In the genomic region with DNA sequence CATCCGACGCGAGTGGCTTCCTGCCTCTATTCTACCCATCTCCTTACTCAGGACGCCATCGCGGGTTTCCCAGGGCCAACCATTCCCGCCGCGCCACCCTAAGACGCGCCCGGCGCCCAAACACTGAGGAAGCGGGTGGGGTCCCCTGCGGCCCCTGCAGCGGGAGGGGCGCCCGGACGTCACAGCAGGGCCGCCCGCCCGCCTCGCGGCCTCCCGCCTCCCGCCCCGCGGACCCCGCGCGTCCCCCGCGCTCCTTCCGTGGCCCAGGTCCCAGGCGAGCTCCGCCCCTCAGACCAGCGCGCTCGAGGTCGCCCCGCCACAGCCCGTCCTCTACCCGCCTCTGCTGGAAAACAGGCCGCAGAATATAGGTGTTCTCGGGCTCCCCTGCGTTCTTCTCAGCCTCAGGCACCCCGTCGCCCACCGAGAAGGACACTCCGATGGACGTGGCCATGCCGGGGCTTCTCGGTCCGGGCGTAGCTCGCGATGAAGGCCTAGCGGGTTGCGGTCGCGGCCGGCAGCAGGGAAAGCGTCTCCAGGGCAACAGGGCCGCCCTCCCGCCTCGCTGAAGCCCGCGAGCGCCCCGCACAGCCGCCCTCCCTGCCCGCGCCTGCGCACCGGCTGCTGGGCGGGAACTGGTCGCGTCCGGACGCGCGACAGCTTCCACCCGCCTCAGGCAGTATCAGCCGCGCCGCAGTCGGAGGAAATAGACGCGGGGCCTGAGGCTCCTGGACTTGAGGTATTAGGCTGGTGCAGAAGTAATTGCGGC, we compare ENCODE assay signal across 1 cellular context.
TF ChIP-seq lines count a peak whose summit lies in the region.

A gene (minus strand): TSS at position 539 of the 766 bp plus-strand sequence. CDS start 88 bp downstream, at position 451.

TF ChIP-seq in K562, 482 proteins besides CTCF, POLR2A, EP300 and RAD21 (continued from another document and continues in another):
- TF ChIP-seq ETV1 (tag; conservative IDR thresholded peaks at IDR 0.05; ENCODE audit: low read depth) (no peak), RFX1 (IDR thresholded peaks at IDR 0.05) (peak; percentile 94), ZNF644 (tag; IDR thresholded peaks at IDR 0.05; ENCODE audit: low read depth) (no peak), ZNF408 (CRISPR knock-in tag; IDR thresholded peaks at IDR 0.05; ENCODE audit: low read depth) (no peak), BCL6 (CRISPR knock-in tag; IDR thresholded peaks at IDR 0.05) (no peak), OTX1 (CRISPR knock-in tag; IDR thresholded peaks at IDR 0.05) (no peak), PYGO2 (tag; IDR thresholded peaks at IDR 0.05) (no peak), SP1 (CRISPR knock-in tag; IDR thresholded peaks at IDR 0.05) (0 out of 2 replicates have a peak, but pooled peaks have one; percentile 30), SMARCA5 (IDR thresholded peaks at IDR 0.05) (no peak), WHSC1 (IDR thresholded peaks at IDR 0.05; ENCODE audit: low read length) (no peak), PHF20 (IDR thresholded peaks at IDR 0.05; ENCODE audit: partially characterized antibody) (peak; percentile 81), MEIS2 (IDR thresholded peaks at IDR 0.05; ENCODE audit: partially characterized antibody) (peak; percentile 90), KAT7 (CRISPR knock-in tag; IDR thresholded peaks at IDR 0.05; ENCODE audit: borderline replicate concordance) (0 out of 2 replicates have a peak, but pooled peaks have one; percentile 1), ARID2 (IDR thresholded peaks at IDR 0.05) (no peak), TCF7 (IDR thresholded peaks at IDR 0.05; ENCODE audit: borderline replicate concordance) (peak; percentile 22), SMAD4 (CRISPR knock-in tag; conservative IDR thresholded peaks at IDR 0.05) (peak; percentile 56), CAMTA2 (CRISPR knock-in tag; conservative IDR thresholded peaks at IDR 0.05) (0 out of 2 replicates have a peak, but pooled peaks have one; percentile 39), PHF21A (IDR thresholded peaks at IDR 0.05; ENCODE audit: borderline replicate concordance, low read depth) (no peak), ATF7 (IDR thresholded peaks at IDR 0.05) (peak; percentile 86), SAFB (IDR thresholded peaks at IDR 0.05; ENCODE audit: borderline replicate concordance, low read depth, low read length) (peak; percentile 50; the same call in 1 of the 2 replicates), ZFP1 (CRISPR knock-in tag; IDR thresholded peaks at IDR 0.05) (no peak), GTF2E2 (tag; IDR thresholded peaks at IDR 0.05) (peak; percentile 74; the same call in 1 of the 2 replicates), NR1H2 (CRISPR knock-in tag; IDR thresholded peaks at IDR 0.05) (peak; percentile 58; the same call in 1 of the 2 replicates), RFX5 (IDR thresholded peaks at IDR 0.05; ENCODE audit: low read depth, low read length) (no peak), ESRRA (IDR thresholded peaks at IDR 0.05; ENCODE audit: borderline replicate concordance, low read depth) (peak; percentile 91; the same call in 1 of the 2 replicates), SAP30 (IDR thresholded peaks at IDR 0.05; ENCODE audit: borderline replicate concordance, insufficient read depth, low read depth, low read length, poor library complexity, severe bottlenecking) (peak; percentile 83), BRCA1 (IDR thresholded peaks at IDR 0.05) (no peak), BRCA1 (CRISPR knock-in tag; IDR thresholded peaks at IDR 0.05) (no peak), CBFA2T2 (conservative IDR thresholded peaks at IDR 0.05) (no peak), ZBTB1 (CRISPR knock-in tag; IDR thresholded peaks at IDR 0.05; ENCODE audit: borderline replicate concordance, low read depth) (peak; percentile 63), HNRNPL (IDR thresholded peaks at IDR 0.05; ENCODE audit: low read depth, low read length) (no peak), ZNF57 (CRISPR knock-in tag; IDR thresholded peaks at IDR 0.05) (no peak), SOX6 (IDR thresholded peaks at IDR 0.05) (peak; percentile 17; the same call in 1 of the 2 replicates), JUND (IDR thresholded peaks at IDR 0.05; ENCODE audit: borderline replicate concordance, low read depth, low read length) (peak; percentile 1; the same call in 1 of the 2 replicates), JUND (tag; IDR thresholded peaks at IDR 0.05; ENCODE audit: borderline replicate concordance, low read depth, low read length) (no peak), ZNF121 (CRISPR knock-in tag; conservative IDR thresholded peaks at IDR 0.05) (no peak), CEBPG (CRISPR knock-in tag; IDR thresholded peaks at IDR 0.05) (peak; percentile 22; the same call in 1 of the 2 replicates), CEBPG (tag; conservative IDR thresholded peaks at IDR 0.05 in 1 of 2, IDR thresholded peaks at IDR 0.05 in 1 of 2) (no peak)
- TF ChIP-seq, protein P1, sequence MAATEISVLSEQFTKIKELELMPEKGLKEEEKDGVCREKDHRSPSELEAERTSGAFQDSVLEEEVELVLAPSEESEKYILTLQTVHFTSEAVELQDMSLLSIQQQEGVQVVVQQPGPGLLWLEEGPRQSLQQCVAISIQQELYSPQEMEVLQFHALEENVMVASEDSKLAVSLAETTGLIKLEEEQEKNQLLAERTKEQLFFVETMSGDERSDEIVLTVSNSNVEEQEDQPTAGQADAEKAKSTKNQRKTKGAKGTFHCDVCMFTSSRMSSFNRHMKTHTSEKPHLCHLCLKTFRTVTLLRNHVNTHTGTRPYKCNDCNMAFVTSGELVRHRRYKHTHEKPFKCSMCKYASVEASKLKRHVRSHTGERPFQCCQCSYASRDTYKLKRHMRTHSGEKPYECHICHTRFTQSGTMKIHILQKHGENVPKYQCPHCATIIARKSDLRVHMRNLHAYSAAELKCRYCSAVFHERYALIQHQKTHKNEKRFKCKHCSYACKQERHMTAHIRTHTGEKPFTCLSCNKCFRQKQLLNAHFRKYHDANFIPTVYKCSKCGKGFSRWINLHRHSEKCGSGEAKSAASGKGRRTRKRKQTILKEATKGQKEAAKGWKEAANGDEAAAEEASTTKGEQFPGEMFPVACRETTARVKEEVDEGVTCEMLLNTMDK (IDR thresholded peaks at IDR 0.05; ENCODE audit: borderline replicate concordance, insufficient read depth, low read depth, low read length, poor library complexity, severe bottlenecking) = no peak
- TF ChIP-seq, protein P2, sequence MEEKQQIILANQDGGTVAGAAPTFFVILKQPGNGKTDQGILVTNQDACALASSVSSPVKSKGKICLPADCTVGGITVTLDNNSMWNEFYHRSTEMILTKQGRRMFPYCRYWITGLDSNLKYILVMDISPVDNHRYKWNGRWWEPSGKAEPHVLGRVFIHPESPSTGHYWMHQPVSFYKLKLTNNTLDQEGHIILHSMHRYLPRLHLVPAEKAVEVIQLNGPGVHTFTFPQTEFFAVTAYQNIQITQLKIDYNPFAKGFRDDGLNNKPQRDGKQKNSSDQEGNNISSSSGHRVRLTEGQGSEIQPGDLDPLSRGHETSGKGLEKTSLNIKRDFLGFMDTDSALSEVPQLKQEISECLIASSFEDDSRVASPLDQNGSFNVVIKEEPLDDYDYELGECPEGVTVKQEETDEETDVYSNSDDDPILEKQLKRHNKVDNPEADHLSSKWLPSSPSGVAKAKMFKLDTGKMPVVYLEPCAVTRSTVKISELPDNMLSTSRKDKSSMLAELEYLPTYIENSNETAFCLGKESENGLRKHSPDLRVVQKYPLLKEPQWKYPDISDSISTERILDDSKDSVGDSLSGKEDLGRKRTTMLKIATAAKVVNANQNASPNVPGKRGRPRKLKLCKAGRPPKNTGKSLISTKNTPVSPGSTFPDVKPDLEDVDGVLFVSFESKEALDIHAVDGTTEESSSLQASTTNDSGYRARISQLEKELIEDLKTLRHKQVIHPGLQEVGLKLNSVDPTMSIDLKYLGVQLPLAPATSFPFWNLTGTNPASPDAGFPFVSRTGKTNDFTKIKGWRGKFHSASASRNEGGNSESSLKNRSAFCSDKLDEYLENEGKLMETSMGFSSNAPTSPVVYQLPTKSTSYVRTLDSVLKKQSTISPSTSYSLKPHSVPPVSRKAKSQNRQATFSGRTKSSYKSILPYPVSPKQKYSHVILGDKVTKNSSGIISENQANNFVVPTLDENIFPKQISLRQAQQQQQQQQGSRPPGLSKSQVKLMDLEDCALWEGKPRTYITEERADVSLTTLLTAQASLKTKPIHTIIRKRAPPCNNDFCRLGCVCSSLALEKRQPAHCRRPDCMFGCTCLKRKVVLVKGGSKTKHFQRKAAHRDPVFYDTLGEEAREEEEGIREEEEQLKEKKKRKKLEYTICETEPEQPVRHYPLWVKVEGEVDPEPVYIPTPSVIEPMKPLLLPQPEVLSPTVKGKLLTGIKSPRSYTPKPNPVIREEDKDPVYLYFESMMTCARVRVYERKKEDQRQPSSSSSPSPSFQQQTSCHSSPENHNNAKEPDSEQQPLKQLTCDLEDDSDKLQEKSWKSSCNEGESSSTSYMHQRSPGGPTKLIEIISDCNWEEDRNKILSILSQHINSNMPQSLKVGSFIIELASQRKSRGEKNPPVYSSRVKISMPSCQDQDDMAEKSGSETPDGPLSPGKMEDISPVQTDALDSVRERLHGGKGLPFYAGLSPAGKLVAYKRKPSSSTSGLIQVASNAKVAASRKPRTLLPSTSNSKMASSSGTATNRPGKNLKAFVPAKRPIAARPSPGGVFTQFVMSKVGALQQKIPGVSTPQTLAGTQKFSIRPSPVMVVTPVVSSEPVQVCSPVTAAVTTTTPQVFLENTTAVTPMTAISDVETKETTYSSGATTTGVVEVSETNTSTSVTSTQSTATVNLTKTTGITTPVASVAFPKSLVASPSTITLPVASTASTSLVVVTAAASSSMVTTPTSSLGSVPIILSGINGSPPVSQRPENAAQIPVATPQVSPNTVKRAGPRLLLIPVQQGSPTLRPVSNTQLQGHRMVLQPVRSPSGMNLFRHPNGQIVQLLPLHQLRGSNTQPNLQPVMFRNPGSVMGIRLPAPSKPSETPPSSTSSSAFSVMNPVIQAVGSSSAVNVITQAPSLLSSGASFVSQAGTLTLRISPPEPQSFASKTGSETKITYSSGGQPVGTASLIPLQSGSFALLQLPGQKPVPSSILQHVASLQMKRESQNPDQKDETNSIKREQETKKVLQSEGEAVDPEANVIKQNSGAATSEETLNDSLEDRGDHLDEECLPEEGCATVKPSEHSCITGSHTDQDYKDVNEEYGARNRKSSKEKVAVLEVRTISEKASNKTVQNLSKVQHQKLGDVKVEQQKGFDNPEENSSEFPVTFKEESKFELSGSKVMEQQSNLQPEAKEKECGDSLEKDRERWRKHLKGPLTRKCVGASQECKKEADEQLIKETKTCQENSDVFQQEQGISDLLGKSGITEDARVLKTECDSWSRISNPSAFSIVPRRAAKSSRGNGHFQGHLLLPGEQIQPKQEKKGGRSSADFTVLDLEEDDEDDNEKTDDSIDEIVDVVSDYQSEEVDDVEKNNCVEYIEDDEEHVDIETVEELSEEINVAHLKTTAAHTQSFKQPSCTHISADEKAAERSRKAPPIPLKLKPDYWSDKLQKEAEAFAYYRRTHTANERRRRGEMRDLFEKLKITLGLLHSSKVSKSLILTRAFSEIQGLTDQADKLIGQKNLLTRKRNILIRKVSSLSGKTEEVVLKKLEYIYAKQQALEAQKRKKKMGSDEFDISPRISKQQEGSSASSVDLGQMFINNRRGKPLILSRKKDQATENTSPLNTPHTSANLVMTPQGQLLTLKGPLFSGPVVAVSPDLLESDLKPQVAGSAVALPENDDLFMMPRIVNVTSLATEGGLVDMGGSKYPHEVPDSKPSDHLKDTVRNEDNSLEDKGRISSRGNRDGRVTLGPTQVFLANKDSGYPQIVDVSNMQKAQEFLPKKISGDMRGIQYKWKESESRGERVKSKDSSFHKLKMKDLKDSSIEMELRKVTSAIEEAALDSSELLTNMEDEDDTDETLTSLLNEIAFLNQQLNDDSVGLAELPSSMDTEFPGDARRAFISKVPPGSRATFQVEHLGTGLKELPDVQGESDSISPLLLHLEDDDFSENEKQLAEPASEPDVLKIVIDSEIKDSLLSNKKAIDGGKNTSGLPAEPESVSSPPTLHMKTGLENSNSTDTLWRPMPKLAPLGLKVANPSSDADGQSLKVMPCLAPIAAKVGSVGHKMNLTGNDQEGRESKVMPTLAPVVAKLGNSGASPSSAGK (IDR thresholded peaks at IDR 0.05) = no peak; the same call in 1 of the 2 replicates
- TF ChIP-seq, protein P3, sequence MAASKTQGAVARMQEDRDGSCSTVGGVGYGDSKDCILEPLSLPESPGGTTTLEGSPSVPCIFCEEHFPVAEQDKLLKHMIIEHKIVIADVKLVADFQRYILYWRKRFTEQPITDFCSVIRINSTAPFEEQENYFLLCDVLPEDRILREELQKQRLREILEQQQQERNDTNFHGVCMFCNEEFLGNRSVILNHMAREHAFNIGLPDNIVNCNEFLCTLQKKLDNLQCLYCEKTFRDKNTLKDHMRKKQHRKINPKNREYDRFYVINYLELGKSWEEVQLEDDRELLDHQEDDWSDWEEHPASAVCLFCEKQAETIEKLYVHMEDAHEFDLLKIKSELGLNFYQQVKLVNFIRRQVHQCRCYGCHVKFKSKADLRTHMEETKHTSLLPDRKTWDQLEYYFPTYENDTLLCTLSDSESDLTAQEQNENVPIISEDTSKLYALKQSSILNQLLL (CRISPR knock-in tag; IDR thresholded peaks at IDR 0.05; ENCODE audit: borderline replicate concordance) = no peak
- TF ChIP-seq, protein P4, sequence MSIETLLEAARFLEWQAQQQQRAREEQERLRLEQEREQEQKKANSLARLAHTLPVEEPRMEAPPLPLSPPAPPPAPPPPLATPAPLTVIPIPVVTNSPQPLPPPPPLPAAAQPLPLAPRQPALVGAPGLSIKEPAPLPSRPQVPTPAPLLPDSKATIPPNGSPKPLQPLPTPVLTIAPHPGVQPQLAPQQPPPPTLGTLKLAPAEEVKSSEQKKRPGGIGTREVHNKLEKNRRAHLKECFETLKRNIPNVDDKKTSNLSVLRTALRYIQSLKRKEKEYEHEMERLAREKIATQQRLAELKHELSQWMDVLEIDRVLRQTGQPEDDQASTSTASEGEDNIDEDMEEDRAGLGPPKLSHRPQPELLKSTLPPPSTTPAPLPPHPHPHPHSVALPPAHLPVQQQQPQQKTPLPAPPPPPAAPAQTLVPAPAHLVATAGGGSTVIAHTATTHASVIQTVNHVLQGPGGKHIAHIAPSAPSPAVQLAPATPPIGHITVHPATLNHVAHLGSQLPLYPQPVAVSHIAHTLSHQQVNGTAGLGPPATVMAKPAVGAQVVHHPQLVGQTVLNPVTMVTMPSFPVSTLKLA (conservative IDR thresholded peaks at IDR 0.05) = peak; percentile 62 to 91; a peak in 3 of 4 replicates
- TF ChIP-seq, protein P5, sequence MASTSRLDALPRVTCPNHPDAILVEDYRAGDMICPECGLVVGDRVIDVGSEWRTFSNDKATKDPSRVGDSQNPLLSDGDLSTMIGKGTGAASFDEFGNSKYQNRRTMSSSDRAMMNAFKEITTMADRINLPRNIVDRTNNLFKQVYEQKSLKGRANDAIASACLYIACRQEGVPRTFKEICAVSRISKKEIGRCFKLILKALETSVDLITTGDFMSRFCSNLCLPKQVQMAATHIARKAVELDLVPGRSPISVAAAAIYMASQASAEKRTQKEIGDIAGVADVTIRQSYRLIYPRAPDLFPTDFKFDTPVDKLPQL (IDR thresholded peaks at IDR 0.05; ENCODE audit: extremely low read depth, insufficient read length) = no peak
- TF ChIP-seq, protein P6, sequence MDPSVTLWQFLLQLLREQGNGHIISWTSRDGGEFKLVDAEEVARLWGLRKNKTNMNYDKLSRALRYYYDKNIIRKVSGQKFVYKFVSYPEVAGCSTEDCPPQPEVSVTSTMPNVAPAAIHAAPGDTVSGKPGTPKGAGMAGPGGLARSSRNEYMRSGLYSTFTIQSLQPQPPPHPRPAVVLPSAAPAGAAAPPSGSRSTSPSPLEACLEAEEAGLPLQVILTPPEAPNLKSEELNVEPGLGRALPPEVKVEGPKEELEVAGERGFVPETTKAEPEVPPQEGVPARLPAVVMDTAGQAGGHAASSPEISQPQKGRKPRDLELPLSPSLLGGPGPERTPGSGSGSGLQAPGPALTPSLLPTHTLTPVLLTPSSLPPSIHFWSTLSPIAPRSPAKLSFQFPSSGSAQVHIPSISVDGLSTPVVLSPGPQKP (CRISPR knock-in tag; IDR thresholded peaks at IDR 0.05) = no peak
